ENCODE assay signal across 30 cellular contexts in genomic region chr3:194772241-194773000, GRCh38.
DNase-seq lines count a peak whose midpoint lies in the region; ATAC-seq, FAIRE-seq and TF ChIP-seq lines count a peak whose summit lies in the region.
"Had no signal": no experiment of that assay in that cellular context is flagged by ENCODE, and none has a peak within 500 bp of the region (broad histone marks: within the 10 kb centered on the region; RNA-seq: fewer than 3 reads in every experiment).

No MANE protein-coding gene starts in this region.

- H3K9me3 Mint-ChIP-seq in astrocyte (ENCODE audit: unreplicated experiment) = peaks cover 2% of the 10 kb centered on the region
- H3K9me3 Mint-ChIP-seq: activated naive CD8-positive, alpha-beta T cell treated with anti-CD3 and anti-CD28 coated beads for 36 hours; effector memory CD8-positive, alpha-beta T cell; natural killer cell treated with Interleukin-12 subunit alpha and Interleukin-12 subunit beta and Interleukin-15 and Interleukin-18, amount 100 ng/mL, for 72 hours had no signal

- ATAC-seq in foreskin keratinocyte (peak; percentile 3), psoas muscle (no peak), HG02623 (IDR thresholded peaks at IDR 0.05; ENCODE audit: unreplicated experiment) (no peak), GM21367 (IDR thresholded peaks at IDR 0.05; ENCODE audit: unreplicated experiment) (no peak)
- ATAC-seq: effector memory CD8-positive, alpha-beta T cell; GM12878; K562; natural killer cell treated with Interleukin-12 subunit alpha and Interleukin-12 subunit beta and Interleukin-15 and Interleukin-18, amount 100 ng/mL, for 72 hours had no signal

- no peaks in the 10 kb centered on the region for H3K79me2 ChIP-seq in astrocyte (ENCODE audit: insufficient read depth, low read length)

- H3K4me1 ChIP-seq in astrocyte (ENCODE audit: insufficient read depth, low read length) (peaks cover 9% of the 10 kb centered on the region), foreskin keratinocyte (peaks cover 4% of the 10 kb centered on the region), psoas muscle (peaks cover 17% of the 10 kb centered on the region)

- peaks cover 8% of the 10 kb centered on the region for H3K4me1 Mint-ChIP-seq in astrocyte (ENCODE audit: low read depth, unreplicated experiment)

- intact Hi-C loops in psoas muscle (cut with DNase I) = loop anchor here in 1 of 2 donors (5.0 kb wide), 1 partner anchor 85 kb away; the partner anchor contains the start of gene FAM43A

- H3K27ac Mint-ChIP-seq in astrocyte (ENCODE audit: unreplicated experiment) = no peak overlapping the region
- H3K27ac Mint-ChIP-seq: activated naive CD8-positive, alpha-beta T cell treated with anti-CD3 and anti-CD28 coated beads for 36 hours; CD4-positive, CD25-positive, alpha-beta regulatory T cell; effector memory CD8-positive, alpha-beta T cell; natural killer cell treated with Interleukin-12 subunit alpha and Interleukin-12 subunit beta and Interleukin-15 and Interleukin-18, amount 100 ng/mL, for 72 hours had no signal

- H4K20me1 ChIP-seq in astrocyte (ENCODE audit: insufficient read depth, low read length) = no peaks in the 10 kb centered on the region

- H3K27me3 ChIP-seq in astrocyte (ENCODE audit: insufficient read depth, low read length) (peaks cover 19% of the 10 kb centered on the region), foreskin keratinocyte (peaks cover 12% of the 10 kb centered on the region), psoas muscle (ENCODE audit: insufficient read depth in 3 of 3, low read length in 2 of 3) (peaks cover 0 to 2% (median 0%) of the 10 kb centered on the region in 3 donors)
- H3K27me3 ChIP-seq: ascending aorta, Peyer's patch had no signal

- H3K4me3 Mint-ChIP-seq in astrocyte (ENCODE audit: unreplicated experiment) = no peak overlapping the region
- H3K4me3 Mint-ChIP-seq: activated naive CD8-positive, alpha-beta T cell treated with anti-CD3 and anti-CD28 coated beads for 36 hours; effector memory CD8-positive, alpha-beta T cell; natural killer cell treated with Interleukin-12 subunit alpha and Interleukin-12 subunit beta and Interleukin-15 and Interleukin-18, amount 100 ng/mL, for 72 hours had no signal

- TF ChIP-seq CTCF in astrocyte (IDR thresholded peaks at IDR 0.05; ENCODE audit: insufficient read depth, low read depth, low read length) = no peak
- TF ChIP-seq CTCF in foreskin keratinocyte (conservative IDR thresholded peaks at IDR 0.05) = no peak
- TF ChIP-seq CTCF in psoas muscle (IDR thresholded peaks at IDR 0.05) = no peak

- no peaks in the 10 kb centered on the region for H3K36me3 ChIP-seq in astrocyte (ENCODE audit: insufficient read depth, low read length)
- H3K36me3 ChIP-seq in psoas muscle (ENCODE audit: insufficient read depth in 1 of 2, low read depth in 1 of 2) = no peaks in the 10 kb centered on the region
- H3K36me3 ChIP-seq: ascending aorta, Peyer's patch, WERI-Rb-1 had no signal

- H3K4me3 ChIP-seq in astrocyte (ENCODE audit: insufficient read depth, low read depth, low read length) = no peak overlapping the region
- peak overlapping the region; percentile 21 for H3K4me3 ChIP-seq in psoas muscle
- H3K4me3 ChIP-seq: GM12878, K562, Peyer's patch, smooth muscle cell had no signal

- H2AFZ ChIP-seq in astrocyte (ENCODE audit: low read depth, low read length) = peak overlapping the region; percentile 47

- H3K36me3 Mint-ChIP-seq in astrocyte (ENCODE audit: low read depth, unreplicated experiment) = peaks cover 3% of the 10 kb centered on the region
- H3K36me3 Mint-ChIP-seq: activated naive CD8-positive, alpha-beta T cell treated with anti-CD3 and anti-CD28 coated beads for 36 hours; CD4-positive, CD25-positive, alpha-beta regulatory T cell; natural killer cell treated with Interleukin-12 subunit alpha and Interleukin-12 subunit beta and Interleukin-15 and Interleukin-18, amount 100 ng/mL, for 72 hours had no signal

- no peak overlapping the region for H3K9ac ChIP-seq in astrocyte (ENCODE audit: low read length)

- H3K9me3 ChIP-seq in astrocyte (ENCODE audit: insufficient read depth, low read depth, low read length) (no peaks in the 10 kb centered on the region), psoas muscle (no peaks in the 10 kb centered on the region)
- H3K9me3 ChIP-seq: ascending aorta, Peyer's patch had no signal

- peak overlapping the region; percentile 62 for H3K4me2 ChIP-seq in astrocyte (ENCODE audit: low read length)
- H3K4me2 ChIP-seq: smooth muscle cell had no signal

- 39 to 54% (median 45%) methylated on average over 13 of the region's 13 CpGs for WGBS in psoas muscle, 3 donors

- no peak for FAIRE-seq in astrocyte (lab: Jason Lieb, UNC)
- FAIRE-seq: GM12878, HTR-8/SVneo, K562 had no signal

- H3K27me3 Mint-ChIP-seq in astrocyte (ENCODE audit: low read depth, unreplicated experiment) = peaks cover 52% of the 10 kb centered on the region

- no peak overlapping the region for H3K27ac ChIP-seq in astrocyte (ENCODE audit: low read depth, low read length)
- no peak overlapping the region for H3K27ac ChIP-seq in foreskin keratinocyte
- H3K27ac ChIP-seq in psoas muscle = no peak overlapping the region
- H3K27ac ChIP-seq: ascending aorta, WERI-Rb-1 had no signal

- peak; percentile 37 for DNase-seq in NCI-H1694 (lab: John Stamatoyannopoulos, UW)
- no peak for DNase-seq in NCI-H1694 treated with DMSO at 0.1 percent for 48 hours (lab: John Stamatoyannopoulos, UW)
- no peak for DNase-seq in astrocyte (ENCODE audit: low read depth)
- peak; percentile 37 to 64 for DNase-seq in foreskin keratinocyte
- DNase-seq in psoas muscle = no peak
- no peak for DNase-seq in activated CD8-positive, alpha-beta memory T cell treated with anti-CD3 and anti-CD28 coated beads, Interleukin-2, amount 50 U/mL, for 4 hours
- DNase-seq: 8988T; activated CD4-positive, alpha-beta T cell treated with anti-CD3 and anti-CD28 coated beads for 48 hours; activated effector memory CD4-positive, alpha-beta T cell treated with anti-CD3 and anti-CD28 coated beads, Interleukin-2, amount 50 U/mL, for 16 hours; activated naive CD8-positive, alpha-beta T cell treated with anti-CD3 and anti-CD28 coated beads for 36 hours; CD4-positive, CD25-positive, alpha-beta regulatory T cell; central memory CD4-positive, alpha-beta T cell; effector memory CD8-positive, alpha-beta T cell; hippocampal formation; NCI-H1417; NCI-H2081 treated with DMSO at 0.1 percent for 48 hours; NCI-H226; NCI-H526 treated with DMSO at 0.1 percent for 48 hours; stimulated activated naive CD4-positive, alpha-beta T cell; T-helper 9 cell; WERI-Rb-1 had no signal

Comparison
In these comparisons a context has a peak if more than half of its experiments do, and no peak if none do; other contexts are left out.
1. DNase-seq: peak in NCI-H1694 (single experiment) and foreskin keratinocyte (2 of 2); none in NCI-H1694 treated with DMSO at 0.1 percent for 48 hours (single experiment), astrocyte (single experiment), psoas muscle (0 of 2) and activated CD8-positive, alpha-beta memory T cell treated with anti-CD3 and anti-CD28 coated beads, Interleukin-2, amount 50 U/mL, for 4 hours (single experiment).